ENCODE assay signal across 20 cellular contexts in genomic region chr9:10062629-10063395, GRCh38.
DNase-seq lines count a peak whose midpoint lies in the region; ATAC-seq and TF ChIP-seq lines count a peak whose summit lies in the region.
"Had no signal": no experiment of that assay in that cellular context is flagged by ENCODE, and none has a peak within 500 bp of the region (broad histone marks: within the 10 kb centered on the region; RNA-seq: fewer than 3 reads in every experiment).

No MANE protein-coding gene starts in this region.

- H3K36me3 ChIP-seq in kidney epithelial cell (ENCODE audit: control insufficient read depth, insufficient read depth, low read length) (no peaks in the 10 kb centered on the region), stomach (no peaks in the 10 kb centered on the region)

- no peak for ATAC-seq in HG03342 (IDR thresholded peaks at IDR 0.05; ENCODE audit: unreplicated experiment)
- ATAC-seq: activated CD4-positive, CD25-positive, alpha-beta regulatory T cell treated with anti-CD3 and anti-CD28 coated beads, Interleukin-2, amount 50 U/mL, for 24 hours; K562; left ventricle myocardium superior; sciatic nerve had no signal

- no peak overlapping the region for H3K4me3 ChIP-seq in AG10803 (ENCODE audit: low read length)
- no peak overlapping the region for H3K4me3 ChIP-seq in kidney epithelial cell (ENCODE audit: low read depth, low read length)
- no peak overlapping the region for H3K4me3 ChIP-seq in stomach
- H3K4me3 ChIP-seq: K562 had no signal

- TF ChIP-seq CTCF in AG10803 (conservative IDR thresholded peaks at IDR 0.05; ENCODE audit: low read length) (no peak), kidney epithelial cell (IDR thresholded peaks at IDR 0.05; ENCODE audit: insufficient read depth, low read length, poor library complexity, severe bottlenecking) (no peak), stomach (IDR thresholded peaks at IDR 0.05) (no peak)

- H3K27me3 ChIP-seq in kidney epithelial cell (ENCODE audit: control insufficient read depth, insufficient read depth, low read length) (no peaks in the 10 kb centered on the region), stomach (no peaks in the 10 kb centered on the region)

- TF ChIP-seq EP300 in stomach (IDR thresholded peaks at IDR 0.05): no peak

- WGBS in stomach, 5 donors: 71 to 81% (median 78%) methylated on average over 3 of the region's 3 CpGs

- H3K4me1 ChIP-seq in stomach: peaks cover 0 to 5% (median 0%) of the 10 kb centered on the region in 4 donors

- peak; percentile 23 for DNase-seq in AG10803 (ENCODE audit: low read depth)
- peak; percentile 27 for DNase-seq in NCI-H69 (lab: John Stamatoyannopoulos, UW)
- peak; percentile 47 for DNase-seq in dedifferentiated amniotic fluid mesenchymal stem cell (ENCODE audit: extremely low spot score)
- DNase-seq in kidney epithelial cell (ENCODE audit: low read depth): peak; percentile 21
- DNase-seq in HuH-7.5 (ENCODE audit: low spot score): no peak
- no peak for DNase-seq in HT-29 (ENCODE audit: low spot score)
- no peak for DNase-seq in stomach
- DNase-seq: central memory CD4-positive, alpha-beta T cell; effector CD4-positive, alpha-beta T cell; H7; left ventricle myocardium superior; NCI-H1092; NCI-H2081 treated with DMSO at 0.1 percent for 48 hours; nucleus accumbens; stimulated activated CD4-positive, alpha-beta T cell treated with anti-CD3 and anti-CD28 coated beads, Interleukin-2, amount 100 ng/mL, for 24 hours; T1000 had no signal

- H3K9me3 ChIP-seq in stomach: no peaks in the 10 kb centered on the region

- no peak overlapping the region for H3K27ac ChIP-seq in stomach

- intact Hi-C loops in stomach (cut with DNase I; ENCODE audit: low total_unique reads): loop anchor here (5.0 kb wide), 1 partner anchor 199 kb away; no protein-coding TSS in a partner anchor

- TF ChIP-seq POLR2A in stomach (IDR thresholded peaks at IDR 0.05): no peak

Comparison
In these comparisons a context has a peak if more than half of its experiments do, and no peak if none do; other contexts are left out.
1. DNase-seq: peak in AG10803 (single experiment), NCI-H69 (single experiment), dedifferentiated amniotic fluid mesenchymal stem cell (single experiment) and kidney epithelial cell (single experiment); none in HuH-7.5 (single experiment), HT-29 (single experiment) and stomach (single experiment).